10 cellular contexts compared by ENCODE assay signal in the genomic region with DNA sequence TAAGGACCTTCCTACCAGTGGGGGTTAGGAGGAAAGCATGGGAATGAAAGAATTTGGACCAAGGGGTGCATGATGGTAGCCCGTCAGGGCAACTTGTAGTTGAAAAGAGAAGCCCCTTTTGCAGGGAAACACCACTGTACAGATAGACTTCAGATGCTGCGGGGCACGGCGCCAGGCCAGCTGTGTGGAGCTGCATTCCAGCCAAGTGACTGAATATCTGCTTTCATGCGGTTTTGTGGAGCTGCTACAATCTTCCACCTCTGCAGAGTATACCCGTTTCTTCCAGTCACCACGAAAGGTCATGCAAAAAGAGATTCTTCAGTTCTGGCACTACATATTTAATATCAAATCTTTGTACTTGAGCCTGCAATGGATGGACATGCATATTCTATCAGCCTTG.
DNase-seq lines count a peak whose midpoint lies in the region; ATAC-seq, FAIRE-seq and TF ChIP-seq lines count a peak whose summit lies in the region.
"Had no signal": no experiment of that assay in that cellular context is flagged by ENCODE, and none has a peak within 500 bp of the region (broad histone marks: within the 10 kb centered on the region; RNA-seq: fewer than 3 reads in every experiment).

No MANE protein-coding gene starts in this region.

- H3K4me2 ChIP-seq in IMR-90 (ENCODE audit: low read depth, low read length) (peak overlapping the region; percentile 28; the same call in 1 of the 2 replicates), keratinocyte (ENCODE audit: control insufficient read depth, extremely low read depth, insufficient read depth, low read depth, low read length) (no peak overlapping the region)

- H3K18ac ChIP-seq in IMR-90 (ENCODE audit: low read depth, low read length): peak overlapping the region; percentile 22; the same call in 1 of the 2 replicates

- H3K9ac ChIP-seq in IMR-90 (ENCODE audit: low read depth, low read length): no peak overlapping the region
- H3K9ac ChIP-seq in keratinocyte (ENCODE audit: control insufficient read depth, extremely low read depth, insufficient read depth, low read length): no peak overlapping the region

- H3K27me3 ChIP-seq in IMR-90 (ENCODE audit: control insufficient read depth, insufficient read depth, low read length): no peaks in the 10 kb centered on the region
- H3K27me3 ChIP-seq in bronchial epithelial cell (ENCODE audit: control insufficient read depth, insufficient read depth, low read length): no peaks in the 10 kb centered on the region
- no peaks in the 10 kb centered on the region for H3K27me3 ChIP-seq in keratinocyte (ENCODE audit: control insufficient read depth, extremely low read depth, insufficient read depth, low read length)

- H3K4ac ChIP-seq in IMR-90 (ENCODE audit: low read depth, low read length): peak overlapping the region; percentile 68

- peak overlapping the region in 1 of 2 experiments; percentile 20; a peak in 2 of 4 replicates for H4K8ac ChIP-seq in IMR-90 (ENCODE audit: low read depth in 2 of 2, low read length in 2 of 2)

- no peak overlapping the region for H2BK5ac ChIP-seq in IMR-90 (ENCODE audit: low read depth, low read length, poor library complexity, severe bottlenecking)

- TF ChIP-seq CTCF in IMR-90 (conservative IDR thresholded peaks at IDR 0.05; ENCODE audit: low read depth, low read length) (no peak), bronchial epithelial cell (IDR thresholded peaks at IDR 0.05; ENCODE audit: insufficient read depth, low read length, severe bottlenecking) (no peak), keratinocyte (optimal IDR thresholded peaks at IDR 0.05 in 1 of 3, IDR thresholded peaks at IDR 0.05 in 1 of 3, conservative IDR thresholded peaks at IDR 0.05 in 1 of 3; ENCODE audit: extremely low read depth in 1 of 3, insufficient read depth in 2 of 3, low read length in 3 of 3) (no peak)

- peak overlapping the region in 1 of 2 donors; percentile 14 for H3K27ac Mint-ChIP-seq in T-cell

- no peak for TF ChIP-seq POLR2A in IMR-90 (IDR thresholded peaks at IDR 0.05; ENCODE audit: low read depth, low read length)

- H3K4me1 ChIP-seq in IMR-90 (ENCODE audit: control insufficient read depth, insufficient read depth, low read length) (peaks cover 23% of the 10 kb centered on the region), keratinocyte (ENCODE audit: control insufficient read depth, extremely low read depth, insufficient read depth, low read length) (peaks cover 12% of the 10 kb centered on the region)

- POLR2A ChIA-PET in IMR-90 (lab: Charles Lee; ENCODE audit: unreplicated experiment) (no interaction called here), T-cell (lab: Charles Lee) (no interaction called here)

- H3K23ac ChIP-seq in IMR-90 (ENCODE audit: low read depth, low read length): 0 out of 2 replicates have a peak overlapping the region, but pooled peaks have one; percentile 6

- H3K79me1 ChIP-seq in IMR-90 (ENCODE audit: low read depth in 1 of 2, low read length in 2 of 2): no peaks in the 10 kb centered on the region

- no peak overlapping the region for H3K56ac ChIP-seq in IMR-90 (ENCODE audit: extremely low read depth, insufficient read depth, low read length)

- peak overlapping the region; percentile 65; the same call in 1 of the 2 replicates for H4K91ac ChIP-seq in IMR-90 (ENCODE audit: insufficient read depth, low read depth, low read length)

- BruUV-seq in IMR-90 (replicated peaks; lab: Mats Ljungman, UMichigan): no TSS peak

- H3K79me2 ChIP-seq in keratinocyte (ENCODE audit: control insufficient read depth, insufficient read depth, low read length): no peaks in the 10 kb centered on the region

- H4K20me1 ChIP-seq in IMR-90 (ENCODE audit: insufficient read depth, low read length): no peaks in the 10 kb centered on the region
- no peaks in the 10 kb centered on the region for H4K20me1 ChIP-seq in keratinocyte (ENCODE audit: control insufficient read depth, extremely low read depth, insufficient read depth, low read length)

- dilution Hi-C loops in IMR-90 (cut with HindIII; ENCODE audit: low sequenced_read_pairs, unreplicated experiment) (no loop called here), keratinocyte (cut with MboI; ENCODE audit: extremely low pct_ligation_motif_present, low sequenced_read_pairs) (no loop called here)

- H2AK5ac ChIP-seq in IMR-90 (ENCODE audit: low read depth, low read length): peak overlapping the region; percentile 45; the same call in 1 of the 2 replicates

- FAIRE-seq in bronchial epithelial cell (lab: Jason Lieb, UNC): no peak
- peak; percentile 81 for FAIRE-seq in keratinocyte (lab: Jason Lieb, UNC)

- H4K5ac ChIP-seq in IMR-90 (ENCODE audit: low read depth, low read length): no peak overlapping the region

- ATAC-seq in IMR-90 (ENCODE audit: low read depth) (peak; percentile 77), T-cell (replicated peaks in 1 of 4) (no peak)

- H2BK15ac ChIP-seq in IMR-90 (ENCODE audit: low read depth, low read length): peak overlapping the region; percentile 33; the same call in 1 of the 3 replicates

- peak overlapping the region; percentile 61 for H2BK120ac ChIP-seq in IMR-90 (ENCODE audit: low read depth, low read length)

- in situ Hi-C loops in IMR-90 (cut with MboI; ENCODE audit: low sequenced_read_pairs): no loop called here

- intact Hi-C loops in IMR-90 (cut with micrococcal nuclease): loop anchor here (10.0 kb wide), 1 partner anchor 83 kb away; no protein-coding TSS in a partner anchor

- WGBS in IMR-90 (ENCODE audit: extremely low coverage in 2 of 2, insufficient read length in 1 of 2), 2 experiments: 2% methylated on average over 6 of the region's 7 CpGs; no CpG with 5 or more reads in 1 of the 2 experiments

- H3K4me3 ChIP-seq in IMR-90 (ENCODE audit: insufficient read depth, low read depth, low read length) (no peak overlapping the region), bronchial epithelial cell (ENCODE audit: low read depth, low read length) (no peak overlapping the region), keratinocyte (ENCODE audit: control insufficient read depth in 2 of 3, extremely low read depth in 1 of 3, insufficient read depth in 2 of 3, low read depth in 1 of 3, low read length in 3 of 3) (no peak overlapping the region)

- H3K36me3 ChIP-seq in IMR-90 (ENCODE audit: control insufficient read depth, insufficient read depth, low read length): no peaks in the 10 kb centered on the region
- no peaks in the 10 kb centered on the region for H3K36me3 ChIP-seq in bronchial epithelial cell (ENCODE audit: control insufficient read depth, insufficient read depth, low read length)
- H3K36me3 ChIP-seq in keratinocyte (ENCODE audit: control insufficient read depth in 2 of 2, extremely low read depth in 1 of 2, insufficient read depth in 2 of 2, low read length in 2 of 2): no peaks in the 10 kb centered on the region

- H3K4me1 Mint-ChIP-seq in T-cell: peaks cover 15 to 25% (median 17%) of the 10 kb centered on the region in 3 donors
- H3K4me1 Mint-ChIP-seq: central memory CD8-positive, alpha-beta T cell had no signal

- H2AFZ ChIP-seq in IMR-90 (replicated peaks; ENCODE audit: low read length, poor library complexity): peak overlapping the region; percentile 55
- H2AFZ ChIP-seq in keratinocyte (ENCODE audit: control insufficient read depth, low read length): no peak overlapping the region

- H3K27ac ChIP-seq in IMR-90 (ENCODE audit: insufficient read depth, low read length) (no peak overlapping the region), keratinocyte (ENCODE audit: control insufficient read depth, insufficient read depth, low read length) (no peak overlapping the region), temporal lobe (ENCODE audit: low read depth, low read length) (peak overlapping the region; percentile 100)

- peak overlapping the region; percentile 18 for H2AK9ac ChIP-seq in IMR-90 (replicated peaks; ENCODE audit: low read depth, low read length, poor library complexity)

- H2BK20ac ChIP-seq in IMR-90 (ENCODE audit: low read depth, low read length): peak overlapping the region; percentile 60

- H3K9me3 ChIP-seq in IMR-90 (ENCODE audit: control insufficient read depth, insufficient read depth, low read length) (no peaks in the 10 kb centered on the region), keratinocyte (ENCODE audit: control insufficient read depth, low read depth, low read length) (no peaks in the 10 kb centered on the region)

- DNase-seq in IMR-90 (peak; percentile 92), bronchial epithelial cell (ENCODE audit: low read depth) (peak; percentile 25), keratinocyte (ENCODE audit: low read depth, low spot score) (no peak), HT-29 (ENCODE audit: low spot score) (no peak), cerebellum (ENCODE audit: low spot score) (no peak), DMS114 treated with DMSO at 0.1 percent for 48 hours (lab: John Stamatoyannopoulos, UW; ENCODE audit: unreplicated experiment) (no peak), T-cell (no peak)
- DNase-seq: NCI-H774 had no signal

- H3K9me1 ChIP-seq in IMR-90 (ENCODE audit: insufficient read depth, low read length) (peaks cover 10% of the 10 kb centered on the region; the same call in 1 of the 2 replicates), keratinocyte (ENCODE audit: control insufficient read depth, extremely low read depth, insufficient read depth, low read length) (no peaks in the 10 kb centered on the region)

- H3K14ac ChIP-seq in IMR-90 (replicated peaks; ENCODE audit: low read depth, low read length): peak overlapping the region; percentile 44; the same call in 1 of the 2 replicates

- 0 out of 2 replicates have a peak, but pooled peaks have one; percentile 26 for TF ChIP-seq RAD21 in IMR-90 (IDR thresholded peaks at IDR 0.05; ENCODE audit: low read length)

- no peak overlapping the region for H3K4me3 Mint-ChIP-seq in T-cell
- H3K4me3 Mint-ChIP-seq: central memory CD8-positive, alpha-beta T cell had no signal

- H3K27me3 Mint-ChIP-seq in T-cell: no peaks in the 10 kb centered on the region
- H3K27me3 Mint-ChIP-seq: central memory CD8-positive, alpha-beta T cell had no signal

- CTCF ChIA-PET in IMR-90 (lab: Yijun Ruan, JAX) (no interaction called here), T-cell (lab: Charles Lee) (no interaction called here)

- no peaks in the 10 kb centered on the region for H3K9me3 Mint-ChIP-seq in T-cell
- H3K9me3 Mint-ChIP-seq: central memory CD8-positive, alpha-beta T cell had no signal

- H3K36me3 Mint-ChIP-seq in T-cell: peaks cover 8% of the 10 kb centered on the region

TF ChIP-seq in IMR-90, 13 proteins besides CTCF, POLR2A, EP300 and RAD21 (continues in another document):
- no peak for TF ChIP-seq RFX5 (IDR thresholded peaks at IDR 0.05; ENCODE audit: low read depth, low read length)
- TF ChIP-seq BHLHE40 (IDR thresholded peaks at IDR 0.05; ENCODE audit: low read depth, low read length): peak; percentile 77
- peak; percentile 21; the same call in 1 of the 2 replicates for TF ChIP-seq MAZ (IDR thresholded peaks at IDR 0.05; ENCODE audit: borderline replicate concordance, low read depth, low read length)
- TF ChIP-seq MXI1 (IDR thresholded peaks at IDR 0.05; ENCODE audit: borderline replicate concordance, low read depth, low read length): 0 out of 2 replicates have a peak, but pooled peaks have one; percentile 18
- TF ChIP-seq MAFK (IDR thresholded peaks at IDR 0.05; ENCODE audit: low read depth, low read length): no peak
- no peak for TF ChIP-seq NFE2L2 (IDR thresholded peaks at IDR 0.05; ENCODE audit: low read depth, low read length)
- peak; percentile 92 for TF ChIP-seq RCOR1 (IDR thresholded peaks at IDR 0.05; ENCODE audit: insufficient replicate concordance, low read length)
- no peak for TF ChIP-seq SMC3 (IDR thresholded peaks at IDR 0.05; ENCODE audit: low read depth, low read length)

Comparison
In these comparisons a context has a peak if more than half of its experiments do, and no peak if none do; other contexts are left out.
1. DNase-seq: peak in IMR-90 (single experiment) and bronchial epithelial cell (single experiment); none in keratinocyte (single experiment), HT-29 (single experiment), cerebellum (single experiment), DMS114 treated with DMSO at 0.1 percent for 48 hours (single experiment) and T-cell (0 of 34).